ENCODE assay signal across 2 cellular contexts in genomic region chr1:224622831-224623230, GRCh38.
TF ChIP-seq lines count a peak whose summit lies in the region.

No MANE protein-coding gene starts in this region.

TF ChIP-seq in SK-N-SH, 30 proteins besides CTCF, POLR2A, EP300 and RAD21 (continued from another document):
- TF ChIP-seq USF1 (IDR thresholded peaks at IDR 0.05; ENCODE audit: borderline replicate concordance, low read depth): no peak
- TF ChIP-seq FOXJ3 (CRISPR knock-in tag; IDR thresholded peaks at IDR 0.05): no peak
- no peak for TF ChIP-seq MEF2A (IDR thresholded peaks at IDR 0.05; ENCODE audit: borderline replicate concordance, low read depth)
- no peak for TF ChIP-seq GABPA (IDR thresholded peaks at IDR 0.05; ENCODE audit: low read depth)
- no peak for TF ChIP-seq TCF12 (IDR thresholded peaks at IDR 0.05)
- no peak for TF ChIP-seq POLR2AphosphoS5 (IDR thresholded peaks at IDR 0.05; ENCODE audit: low read depth, low read length)
- TF ChIP-seq FOSL2 (IDR thresholded peaks at IDR 0.05; ENCODE audit: borderline replicate concordance, low read depth): no peak
- no peak for TF ChIP-seq JUND (IDR thresholded peaks at IDR 0.05)
- no peak for TF ChIP-seq REST (IDR thresholded peaks at IDR 0.05; ENCODE audit: low read depth, low read length)
TF ChIP-seq in SK-N-SH: peak in this region for 0.

TF ChIP-seq in SK-N-SH treated with all-trans-retinoic acid at 6 μM for 48 hours, 23 proteins besides CTCF, POLR2A, EP300 and RAD21 (continued from another document):
- no peak for TF ChIP-seq PATZ1 (CRISPR knock-in tag; IDR thresholded peaks at IDR 0.05; ENCODE audit: borderline replicate concordance)
- no peak for TF ChIP-seq CSRNP3 (CRISPR knock-in tag; IDR thresholded peaks at IDR 0.05)
- no peak for TF ChIP-seq ARNTL (CRISPR knock-in tag; IDR thresholded peaks at IDR 0.05; ENCODE audit: borderline replicate concordance, low read depth)
- no peak for TF ChIP-seq TOX (CRISPR knock-in tag; IDR thresholded peaks at IDR 0.05; ENCODE audit: borderline replicate concordance)
- no peak for TF ChIP-seq PPARA (CRISPR knock-in tag; IDR thresholded peaks at IDR 0.05; ENCODE audit: borderline replicate concordance)
- TF ChIP-seq ZNF565 (CRISPR knock-in tag; conservative IDR thresholded peaks at IDR 0.05; ENCODE audit: low read depth): no peak
- TF ChIP-seq SNAI2 (CRISPR knock-in tag; IDR thresholded peaks at IDR 0.05): no peak
- no peak for TF ChIP-seq TCF4 (CRISPR knock-in tag; IDR thresholded peaks at IDR 0.05; ENCODE audit: borderline replicate concordance)
- no peak for TF ChIP-seq BACH2 (CRISPR knock-in tag; IDR thresholded peaks at IDR 0.05; ENCODE audit: borderline replicate concordance)
